ENCODE assay signal across 8 cellular contexts in genomic region chr6:52389264-52389625, GRCh38. TPM values are rescaled to one million over a fixed set of nuclear protein-coding genes. Genes with fewer than 3 reads are reported as not detected.
DNase-seq lines count a peak whose midpoint lies in the region; ATAC-seq and TF ChIP-seq lines count a peak whose summit lies in the region.

No MANE protein-coding gene starts in this region.

- no peak for ATAC-seq in GM18861 (IDR thresholded peaks at IDR 0.05; ENCODE audit: unreplicated experiment)

- no peaks in the 10 kb centered on the region for H3K9me3 ChIP-seq in sigmoid colon

- no peaks in the 10 kb centered on the region for H3K27me3 ChIP-seq in dorsolateral prefrontal cortex
- H3K27me3 ChIP-seq in sigmoid colon, result no peaks in the 10 kb centered on the region

- H3K36me3 ChIP-seq in sigmoid colon, result no peaks in the 10 kb centered on the region

- DNase-seq in DMS79 treated with DMSO at 0.1 percent for 48 hours (lab: John Stamatoyannopoulos, UW) (peak; percentile 48), DMS79 (lab: John Stamatoyannopoulos, UW) (no peak), OCI-M1 (lab: John Stamatoyannopoulos, UW) (peak; percentile 91), dorsolateral prefrontal cortex (no peak), sigmoid colon (no peak), foreskin melanocyte (no peak), cerebellar nuclear complex (lab: John Stamatoyannopoulos, UW) (no peak)

- H3K4me3 ChIP-seq in dorsolateral prefrontal cortex (peak overlapping the region in 9 of 59 donors; percentile 0 to 17 (median 5)), sigmoid colon (no peak overlapping the region)

- 26 to 68% methylated on average over 1 of the region's 1 CpG for WGBS in sigmoid colon, 2 donors

- TF ChIP-seq CTCF in dorsolateral prefrontal cortex (IDR thresholded peaks at IDR 0.05 in 54 of 56, conservative IDR thresholded peaks at IDR 0.05 in 2 of 56; ENCODE audit: low read depth in 1 of 56, partially characterized antibody in 56 of 56), result peak in 2 of 56 donors; percentile 6 to 18
- TF ChIP-seq CTCF in sigmoid colon (IDR thresholded peaks at IDR 0.05), result no peak

- intact Hi-C loops in dorsolateral prefrontal cortex (cut with DNase I) (no loop called here), sigmoid colon (cut with DNase I) (no loop called here)

- TF ChIP-seq EP300 in sigmoid colon (IDR thresholded peaks at IDR 0.05), result no peak

- H3K27ac ChIP-seq in dorsolateral prefrontal cortex (peak overlapping the region; percentile 53 to 97 (median 90)), sigmoid colon (peak overlapping the region; percentile 38 to 69 (median 60))

- no peak for TF ChIP-seq POLR2A in sigmoid colon (IDR thresholded peaks at IDR 0.05)

- peaks cover 0 to 29% (median 23%) of the 10 kb centered on the region in 4 donors for H3K4me1 ChIP-seq in sigmoid colon

RNA-seq across cellular contexts. Expression of gene PAQR8, which starts 27.3 kb away (rescaled TPM):
- 100 to 1,000 TPM in 46 of 120 experiments, 10 to 100 TPM in 74; 40.1 to 180 (median 87.5) TPM for total RNA-seq in dorsolateral prefrontal cortex
- 10 to 100 TPM; 12.2 to 17.4 (median 13.8) TPM for total RNA-seq in sigmoid colon
- 10 to 100 TPM; 15.6 to 49.2 (median 16.4) TPM for polyA plus RNA-seq in sigmoid colon

RNA-seq across cellular contexts. Expression of gene EFHC1, which starts 30.9 kb away (rescaled TPM):
- total RNA-seq in dorsolateral prefrontal cortex, result 10 to 100 TPM; 18.1 to 39.8 (median 27.3) TPM
- total RNA-seq in sigmoid colon, result 10 to 100 TPM; 15.9 to 38.5 (median 19.1) TPM
- 1 to 10 TPM; 1.8 to 6.9 (median 2.4) TPM for polyA plus RNA-seq in sigmoid colon

Comparison
In these comparisons a context has a peak if more than half of its experiments do, and no peak if none do; other contexts are left out.
1. DNase-seq: peak in DMS79 treated with DMSO at 0.1 percent for 48 hours (single experiment) and OCI-M1 (single experiment); none in DMS79 (single experiment), dorsolateral prefrontal cortex (0 of 10), sigmoid colon (single experiment), foreskin melanocyte (single experiment) and cerebellar nuclear complex (0 of 2).